Comparison of ENCODE assay signal across 17 cellular contexts in the genomic region with DNA sequence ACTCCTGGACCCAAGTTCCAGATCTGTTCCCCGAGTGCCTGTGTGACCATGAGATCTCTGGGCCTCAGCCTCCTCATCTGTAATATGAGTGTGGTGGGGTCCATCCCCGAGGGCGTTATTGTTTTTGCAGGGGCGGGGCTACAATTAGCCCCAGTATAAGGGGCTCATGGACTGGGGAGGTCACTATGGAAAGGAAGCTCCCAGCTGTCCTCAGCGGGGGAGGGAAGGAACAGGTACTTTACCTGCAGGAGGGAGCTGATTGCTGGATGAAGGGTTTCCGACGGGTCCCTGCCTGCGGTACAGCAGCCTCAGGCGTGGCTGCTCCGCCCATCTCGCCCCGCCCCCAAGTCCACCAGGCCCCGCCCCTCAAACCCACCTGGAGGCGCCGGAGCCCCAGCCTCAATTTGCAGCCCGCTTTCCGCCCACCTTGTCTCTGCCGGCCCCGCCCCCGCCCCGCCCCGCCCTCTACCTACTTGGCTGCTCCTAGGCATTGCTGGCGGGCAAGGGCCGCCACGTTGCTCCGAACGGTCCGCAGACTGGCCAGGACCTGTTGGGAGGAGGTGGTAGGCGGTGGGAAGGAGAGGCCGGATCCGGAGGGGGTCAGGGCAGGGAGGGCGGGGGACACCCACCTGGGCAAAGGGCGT. TPM values are rescaled to one million over a fixed set of nuclear protein-coding genes. Genes with fewer than 3 reads are reported as not detected.
DNase-seq lines count a peak whose midpoint lies in the region; ATAC-seq, FAIRE-seq and TF ChIP-seq lines count a peak whose summit lies in the region.
"Had no signal": no experiment of that assay in that cellular context is flagged by ENCODE, and none has a peak within 500 bp of the region (broad histone marks: within the 10 kb centered on the region; RNA-seq: fewer than 3 reads in every experiment).

No MANE protein-coding gene starts in this region.

- no peaks in the 10 kb centered on the region for H3K9me3 Mint-ChIP-seq in activated CD4-positive, alpha-beta T cell treated with anti-CD3 and anti-CD28 coated beads for 36 hours (ENCODE audit: low read depth)
- H3K9me3 Mint-ChIP-seq in activated CD4-positive, alpha-beta T cell treated with anti-CD3 and anti-CD28 coated beads, Interleukin-2, amount 10 ng/mL, durations not matched to agents 7 days and 5 days, result no peaks in the 10 kb centered on the region
- H3K9me3 Mint-ChIP-seq: activated T-helper 1 cell treated with anti-CD3 and anti-CD28 coated beads, Interleukin-12 subunit alpha, Interleukin-12 subunit beta, Interleukin-2, Interleukin-4 antibody, amounts not matched to agents 30 ng/mL and 10 ng/mL and 1 ng/mL, durations not matched to agents 14 hours and 24 hours and 36 hours had no signal

- no peaks in the 10 kb centered on the region for H3K36me3 Mint-ChIP-seq in activated CD4-positive, alpha-beta T cell treated with anti-CD3 and anti-CD28 coated beads for 36 hours (ENCODE audit: low read depth)
- no peaks in the 10 kb centered on the region for H3K36me3 Mint-ChIP-seq in activated CD4-positive, alpha-beta T cell treated with anti-CD3 and anti-CD28 coated beads, Interleukin-2, amount 10 ng/mL, durations not matched to agents 7 days and 5 days (ENCODE audit: low read depth)

- H3K36me3 ChIP-seq in hepatocyte (replicated peaks; ENCODE audit: insufficient read depth, low read depth) (no peaks in the 10 kb centered on the region), kidney (ENCODE audit: control insufficient read depth in 1 of 2, insufficient read depth in 2 of 2, low read length in 2 of 2) (no peaks in the 10 kb centered on the region)
- H3K36me3 ChIP-seq: cardiac muscle cell, stomach, uterus had no signal

- H3K4me1 ChIP-seq in hepatocyte (ENCODE audit: insufficient read depth), result peaks cover 5% of the 10 kb centered on the region
- H3K4me1 ChIP-seq in kidney (ENCODE audit: control insufficient read depth in 1 of 2, insufficient read depth in 1 of 2, low read depth in 1 of 2, low read length in 2 of 2), result peaks cover 0 to 14% of the 10 kb centered on the region in 2 donors

- H3K4me2 ChIP-seq in hepatocyte, result peak overlapping the region; percentile 47
- H3K4me2 ChIP-seq: KMS-11 had no signal

- CTCF ChIA-PET in activated CD4-positive, alpha-beta T cell treated with anti-CD3 and anti-CD28 coated beads for 36 hours (lab: Charles Lee), result interaction anchor here (0.7 kb wide), 1 partner anchor 122 kb away, joined by 4 read pairs; no protein-coding TSS in a partner anchor
- CTCF ChIA-PET in activated CD4-positive, alpha-beta T cell treated with anti-CD3 and anti-CD28 coated beads, Interleukin-2, amount 10 ng/mL, durations not matched to agents 7 days and 5 days (lab: Charles Lee), result interaction anchor here (0.8 to 2.1 kb wide), 7 partner anchors 16 to 288 kb away, joined by 3 to 7 read pairs (median 3); partner anchors contain the start of gene CCDC124

- DNase-seq in activated CD4-positive, alpha-beta T cell treated with anti-CD3 and anti-CD28 coated beads for 36 hours, result peak; percentile 50
- no peak for DNase-seq in activated CD4-positive, alpha-beta T cell treated with anti-CD3 and anti-CD28 coated beads, Interleukin-2, amount 10 ng/mL, durations not matched to agents 7 days and 5 days
- DNase-seq in hepatocyte (ENCODE audit: low spot score) (peak; percentile 30), NCI-H1694 (lab: John Stamatoyannopoulos, UW) (no peak), COLO829 (ENCODE audit: low spot score) (no peak), kidney (no peak)
- DNase-seq in stimulated activated naive CD4-positive, alpha-beta T cell treated with Interleukin-2 at 50 U/mL for 16 hours (lab: John Stamatoyannopoulos, UW), result peak; percentile 8
- DNase-seq: activated CD4-positive, alpha-beta T cell treated with anti-CD3 and anti-CD28 coated beads, Interleukin-2, amount 50 U/mL, for 4 hours; NCI-H2081; stomach; uterus had no signal

- WGBS in hepatocyte (ENCODE audit: low lambda C conversion rate, missing lambda C conversion rate), result 9% methylated on average over 25 of the region's 33 CpGs

- H3K27me3 ChIP-seq in hepatocyte, result peaks cover 10% of the 10 kb centered on the region
- H3K27me3 ChIP-seq: cardiac muscle cell had no signal

- no peak for TF ChIP-seq CTCF in hepatocyte (IDR thresholded peaks at IDR 0.05; ENCODE audit: poor library complexity)
- no peak for TF ChIP-seq CTCF in kidney (IDR thresholded peaks at IDR 0.05; ENCODE audit: borderline replicate concordance, extremely low read depth, insufficient read depth)

- no peak overlapping the region for H2AFZ ChIP-seq in hepatocyte

- POLR2A ChIA-PET in activated CD4-positive, alpha-beta T cell treated with anti-CD3 and anti-CD28 coated beads for 36 hours (lab: Charles Lee), result interaction anchor here (1.3 kb wide), 1 partner anchor 61 kb away, joined by 3 read pairs; the partner anchor contains the start of gene JUND
- POLR2A ChIA-PET in activated CD4-positive, alpha-beta T cell treated with anti-CD3 and anti-CD28 coated beads, Interleukin-2, amount 10 ng/mL, durations not matched to agents 7 days and 5 days (lab: Charles Lee), result no interaction called here

- H3K9ac ChIP-seq in kidney (ENCODE audit: low read length in 2 of 2), result no peak overlapping the region
- H3K9ac ChIP-seq: KMS-11 had no signal

- H3K27ac Mint-ChIP-seq in activated CD4-positive, alpha-beta T cell treated with anti-CD3 and anti-CD28 coated beads for 36 hours, result no peak overlapping the region
- no peak overlapping the region for H3K27ac Mint-ChIP-seq in activated CD4-positive, alpha-beta T cell treated with anti-CD3 and anti-CD28 coated beads, Interleukin-2, amount 10 ng/mL, durations not matched to agents 7 days and 5 days
- H3K27ac Mint-ChIP-seq: activated T-helper 1 cell treated with anti-CD3 and anti-CD28 coated beads, Interleukin-12 subunit alpha, Interleukin-12 subunit beta, Interleukin-2, Interleukin-4 antibody, amounts not matched to agents 30 ng/mL and 10 ng/mL and 1 ng/mL, durations not matched to agents 14 hours and 24 hours and 36 hours had no signal

- no peaks in the 10 kb centered on the region for H3K79me2 ChIP-seq in hepatocyte

- H3K27me3 Mint-ChIP-seq in activated CD4-positive, alpha-beta T cell treated with anti-CD3 and anti-CD28 coated beads for 36 hours, result peaks cover 27% of the 10 kb centered on the region
- H3K27me3 Mint-ChIP-seq in activated CD4-positive, alpha-beta T cell treated with anti-CD3 and anti-CD28 coated beads, Interleukin-2, amount 10 ng/mL, durations not matched to agents 7 days and 5 days, result peaks cover 30% of the 10 kb centered on the region

- no peak for FAIRE-seq in kidney (lab: Jason Lieb, UNC)
- FAIRE-seq: D721Med had no signal

- no peak for TF ChIP-seq RAD21 in Ishikawa (IDR thresholded peaks at IDR 0.05; ENCODE audit: low read depth)

- no peaks in the 10 kb centered on the region for H3K9me2 ChIP-seq in hepatocyte (replicated peaks; ENCODE audit: insufficient read depth)

- no peak overlapping the region for H3K4me3 Mint-ChIP-seq in activated CD4-positive, alpha-beta T cell treated with anti-CD3 and anti-CD28 coated beads for 36 hours
- no peak overlapping the region for H3K4me3 Mint-ChIP-seq in activated CD4-positive, alpha-beta T cell treated with anti-CD3 and anti-CD28 coated beads, Interleukin-2, amount 10 ng/mL, durations not matched to agents 7 days and 5 days
- H3K4me3 Mint-ChIP-seq: activated T-helper 1 cell treated with anti-CD3 and anti-CD28 coated beads, Interleukin-12 subunit alpha, Interleukin-12 subunit beta, Interleukin-2, Interleukin-4 antibody, amounts not matched to agents 30 ng/mL and 10 ng/mL and 1 ng/mL, durations not matched to agents 14 hours and 24 hours and 36 hours had no signal

- intact Hi-C loops in activated CD4-positive, alpha-beta T cell treated with anti-CD3 and anti-CD28 coated beads for 36 hours (cut with DNase I, micrococcal nuclease), result no loop called here
- intact Hi-C loops in kidney (cut with DNase I), result no loop called here

- H3K4me3 ChIP-seq in hepatocyte (no peak overlapping the region), kidney (ENCODE audit: low read length in 2 of 2) (no peak overlapping the region)
- H3K4me3 ChIP-seq: cardiac muscle cell, lung, stomach, uterus had no signal

- H3K27ac ChIP-seq in hepatocyte (no peak overlapping the region), kidney (ENCODE audit: low read depth in 2 of 2, low read length in 2 of 2) (no peak overlapping the region)
- H3K27ac ChIP-seq: cardiac muscle cell, KMS-11, stomach, uterus had no signal

- H4K20me1 ChIP-seq in hepatocyte (ENCODE audit: insufficient read depth, poor library complexity, severe bottlenecking), result no peaks in the 10 kb centered on the region

- no peaks in the 10 kb centered on the region for H3K9me3 ChIP-seq in hepatocyte (ENCODE audit: low read depth)
- no peaks in the 10 kb centered on the region for H3K9me3 ChIP-seq in kidney (ENCODE audit: control insufficient read depth in 1 of 2, low read length in 2 of 2)
- H3K9me3 ChIP-seq: stomach, uterus had no signal

- ATAC-seq in activated CD4-positive, alpha-beta T cell treated with anti-CD3 and anti-CD28 coated beads for 36 hours, result no peak

- TF ChIP-seq EP300 in Ishikawa (IDR thresholded peaks at IDR 0.05; ENCODE audit: borderline replicate concordance), result no peak

- peaks cover 14% of the 10 kb centered on the region for H3K4me1 Mint-ChIP-seq in activated CD4-positive, alpha-beta T cell treated with anti-CD3 and anti-CD28 coated beads for 36 hours
- H3K4me1 Mint-ChIP-seq in activated CD4-positive, alpha-beta T cell treated with anti-CD3 and anti-CD28 coated beads, Interleukin-2, amount 10 ng/mL, durations not matched to agents 7 days and 5 days, result peaks cover 18% of the 10 kb centered on the region

RNA-seq across cellular contexts. Expression of gene PDE4C, which starts 5.5 kb away (rescaled TPM):
- not detected for total RNA-seq in activated CD4-positive, alpha-beta T cell treated with anti-CD3 and anti-CD28 coated beads for 36 hours
- total RNA-seq in activated CD4-positive, alpha-beta T cell treated with anti-CD3 and anti-CD28 coated beads, Interleukin-2, amount 10 ng/mL, durations not matched to agents 7 days and 5 days, result under 1 TPM in 1 of 2 experiments, not detected in 1; 0.15 TPM
- 0.43 and 0.72 TPM in 2 replicates for total RNA-seq in hepatocyte
- 0.10 and 0.47 TPM in 2 replicates for polyA plus RNA-seq in hepatocyte
- 2.0 TPM for total RNA-seq in kidney
- not detected for polyA plus RNA-seq in kidney (ENCODE audit: insufficient read depth, low read depth, low replicate concordance)
- total RNA-seq: activated T-helper 1 cell treated with anti-CD3 and anti-CD28 coated beads, Interleukin-12 subunit alpha, Interleukin-12 subunit beta, Interleukin-2, Interleukin-4 antibody, amounts not matched to agents 30 ng/mL and 10 ng/mL and 1 ng/mL, durations not matched to agents 14 hours and 24 hours and 36 hours had no signal

RNA-seq across cellular contexts. Expression of gene RAB3A, which starts 16.9 kb away (rescaled TPM):
- total RNA-seq in activated CD4-positive, alpha-beta T cell treated with anti-CD3 and anti-CD28 coated beads for 36 hours, result 1 to 10 TPM; 5.6 to 8.9 TPM
- total RNA-seq in activated CD4-positive, alpha-beta T cell treated with anti-CD3 and anti-CD28 coated beads, Interleukin-2, amount 10 ng/mL, durations not matched to agents 7 days and 5 days, result 1 to 10 TPM; 4.0 to 5.2 TPM
- 0.60 and 2.2 TPM in 2 replicates for total RNA-seq in hepatocyte
- polyA plus RNA-seq in hepatocyte, result 2.6 and 3.0 TPM in 2 replicates
- total RNA-seq in kidney, result 5.2 TPM
- 10.5 TPM for polyA plus RNA-seq in kidney (ENCODE audit: insufficient read depth, low read depth, low replicate concordance)

RNA-seq across cellular contexts. Expression of gene MPV17L2, which starts 27.7 kb away (rescaled TPM):
- total RNA-seq in activated CD4-positive, alpha-beta T cell treated with anti-CD3 and anti-CD28 coated beads for 36 hours, result 1 to 10 TPM; 5.7 to 6.2 TPM
- 1 to 10 TPM; 6.1 to 6.5 TPM for total RNA-seq in activated CD4-positive, alpha-beta T cell treated with anti-CD3 and anti-CD28 coated beads, Interleukin-2, amount 10 ng/mL, durations not matched to agents 7 days and 5 days
- 31.8 and 36.9 TPM in 2 replicates for total RNA-seq in hepatocyte
- polyA plus RNA-seq in hepatocyte, result 22.4 and 26.0 TPM in 2 replicates
- 11.5 TPM for total RNA-seq in kidney
- polyA plus RNA-seq in kidney (ENCODE audit: insufficient read depth, low read depth, low replicate concordance), result 31.1 TPM

RNA-seq across cellular contexts. Expression of gene IFI30, which starts 47.1 kb away (rescaled TPM):
- 10 to 100 TPM; 20.4 to 29.5 TPM for total RNA-seq in activated CD4-positive, alpha-beta T cell treated with anti-CD3 and anti-CD28 coated beads for 36 hours
- 10 to 100 TPM; 54.1 to 58.9 TPM for total RNA-seq in activated CD4-positive, alpha-beta T cell treated with anti-CD3 and anti-CD28 coated beads, Interleukin-2, amount 10 ng/mL, durations not matched to agents 7 days and 5 days
- total RNA-seq in hepatocyte, result 95.7 and 133 TPM in 2 replicates
- polyA plus RNA-seq in hepatocyte, result 129 and 170 TPM in 2 replicates
- 109 TPM for total RNA-seq in kidney
- polyA plus RNA-seq in kidney (ENCODE audit: insufficient read depth, low read depth, low replicate concordance), result 173 TPM
- polyA plus RNA-seq: cardiac muscle cell had no signal

RNA-seq across cellular contexts. Expression of gene IQCN, which starts 53.5 kb away (rescaled TPM):
- under 1 TPM; 0.40 to 0.43 TPM for total RNA-seq in activated CD4-positive, alpha-beta T cell treated with anti-CD3 and anti-CD28 coated beads for 36 hours
- 1 to 10 TPM; 6.3 to 7.2 TPM for total RNA-seq in activated CD4-positive, alpha-beta T cell treated with anti-CD3 and anti-CD28 coated beads, Interleukin-2, amount 10 ng/mL, durations not matched to agents 7 days and 5 days
- total RNA-seq in hepatocyte (3.7 and 3.9 TPM in 2 replicates), kidney (6.3 TPM)
- polyA plus RNA-seq in hepatocyte (1.5 and 2.3 TPM in 2 replicates), kidney (ENCODE audit: insufficient read depth, low read depth, low replicate concordance) (0.82 TPM)

Comparison
In these comparisons a context has a peak if more than half of its experiments do, and no peak if none do; other contexts are left out.
1. DNase-seq: peak in activated CD4-positive, alpha-beta T cell treated with anti-CD3 and anti-CD28 coated beads for 36 hours (single experiment), hepatocyte (single experiment) and stimulated activated naive CD4-positive, alpha-beta T cell treated with Interleukin-2 at 50 U/mL for 16 hours (single experiment); none in activated CD4-positive, alpha-beta T cell treated with anti-CD3 and anti-CD28 coated beads, Interleukin-2, amount 10 ng/mL, durations not matched to agents 7 days and 5 days (single experiment), NCI-H1694 (single experiment), COLO829 (single experiment) and kidney (single experiment).